26 cellular contexts compared by ENCODE assay signal in genomic region chr18:76234559-76234958, GRCh38.
"Had no signal": no experiment of that assay in that cellular context is flagged by ENCODE, and none has a peak within 500 bp of the region (broad histone marks: within the 10 kb centered on the region; RNA-seq: fewer than 3 reads in every experiment).

No MANE protein-coding gene starts in this region.

- H3K27ac ChIP-seq: body of pancreas, hepatocyte, left lung, neutrophil, ovary, sigmoid colon, thoracic aorta, upper lobe of right lung had no signal

- H3K36me3 Mint-ChIP-seq: activated naive CD8-positive, alpha-beta T cell treated with anti-CD3 and anti-CD28 coated beads for 36 hours; immature natural killer cell had no signal

- H3K4me3 Mint-ChIP-seq: activated naive CD8-positive, alpha-beta T cell treated with anti-CD3 and anti-CD28 coated beads for 36 hours; immature natural killer cell; mesothelial cell of epicardium; natural killer cell; stimulated activated naive B cell treated with anti-CD40 and anti-IgM and Interleukin-4, amounts not matched to agents 10 μg/mL and 1 μg/mL and 100 μg/mL, for 72 hours had no signal

- H3K9me3 ChIP-seq: body of pancreas, neutrophil, ovary, upper lobe of right lung had no signal

- H3K36me3 ChIP-seq: left lung, neutrophil, ovary, sigmoid colon, thoracic aorta, upper lobe of right lung had no signal

- H3K27ac Mint-ChIP-seq: activated naive CD8-positive, alpha-beta T cell treated with anti-CD3 and anti-CD28 coated beads for 36 hours; mesothelial cell of epicardium; natural killer cell; stimulated activated naive B cell treated with anti-CD40 and anti-IgM and Interleukin-4, amounts not matched to agents 10 μg/mL and 1 μg/mL and 100 μg/mL, for 72 hours had no signal

- DNase-seq: activated CD4-positive, alpha-beta T cell treated with anti-CD3 and anti-CD28 coated beads for 1 hour; activated CD4-positive, alpha-beta T cell treated with anti-CD3 and anti-CD28 coated beads, Interleukin-2, amount 50 U/mL, for 48 hours; activated CD8-positive, alpha-beta memory T cell treated with anti-CD3 and anti-CD28 coated beads, Interleukin-2, amount 50 U/mL, for 48 hours; activated naive CD4-positive, alpha-beta T cell treated with Interleukin-2 at 50 U/mL for 16 hours; activated naive CD8-positive, alpha-beta T cell treated with anti-CD3 and anti-CD28 coated beads for 36 hours; activated T-cell treated with anti-CD3 and anti-CD28 coated beads, Interleukin-2, amount 50 U/mL, for 48 hours; amniotic stem cell; body of pancreas; effector memory CD4-positive, alpha-beta T cell; glutamatergic neuron; immature natural killer cell; kidney glomerular epithelial cell; left lung; natural killer cell; sigmoid colon; stimulated activated CD4-positive, alpha-beta T cell treated with anti-CD3 and anti-CD28 coated beads, Interleukin-2, amount 100 ng/mL, for 48 hours; stimulated activated CD8-positive, alpha-beta memory T cell treated with anti-CD3 and anti-CD28 coated beads, Interleukin-4, amount 100 ng/mL, for 48 hours; stimulated activated naive B cell treated with anti-CD40 and anti-IgM and Interleukin-4, amounts not matched to agents 10 μg/mL and 1 μg/mL and 100 μg/mL, for 72 hours; T-helper 1 cell; upper lobe of right lung had no signal

- ATAC-seq: body of pancreas; left lung; natural killer cell; SK-N-SH treated with all-trans-retinoic acid at 6 μM for 48 hours; stimulated activated naive B cell treated with anti-CD40 and anti-IgM and Interleukin-4, amounts not matched to agents 10 μg/mL and 1 μg/mL and 100 μg/mL, for 72 hours; upper lobe of right lung had no signal

- H3K27me3 ChIP-seq: body of pancreas, hepatocyte, left lung, neutrophil, ovary, sigmoid colon, upper lobe of right lung had no signal

- H3K4me3 ChIP-seq: body of pancreas, hepatocyte, left lung, ovary, sigmoid colon, thoracic aorta, upper lobe of right lung had no signal

- H3K4me1 ChIP-seq: body of pancreas, left lung, sigmoid colon, upper lobe of right lung had no signal

- H3K4me1 Mint-ChIP-seq: activated naive CD8-positive, alpha-beta T cell treated with anti-CD3 and anti-CD28 coated beads for 36 hours; immature natural killer cell; natural killer cell; stimulated activated naive B cell treated with anti-CD40 and anti-IgM and Interleukin-4, amounts not matched to agents 10 μg/mL and 1 μg/mL and 100 μg/mL, for 72 hours had no signal
